In the genomic region with DNA sequence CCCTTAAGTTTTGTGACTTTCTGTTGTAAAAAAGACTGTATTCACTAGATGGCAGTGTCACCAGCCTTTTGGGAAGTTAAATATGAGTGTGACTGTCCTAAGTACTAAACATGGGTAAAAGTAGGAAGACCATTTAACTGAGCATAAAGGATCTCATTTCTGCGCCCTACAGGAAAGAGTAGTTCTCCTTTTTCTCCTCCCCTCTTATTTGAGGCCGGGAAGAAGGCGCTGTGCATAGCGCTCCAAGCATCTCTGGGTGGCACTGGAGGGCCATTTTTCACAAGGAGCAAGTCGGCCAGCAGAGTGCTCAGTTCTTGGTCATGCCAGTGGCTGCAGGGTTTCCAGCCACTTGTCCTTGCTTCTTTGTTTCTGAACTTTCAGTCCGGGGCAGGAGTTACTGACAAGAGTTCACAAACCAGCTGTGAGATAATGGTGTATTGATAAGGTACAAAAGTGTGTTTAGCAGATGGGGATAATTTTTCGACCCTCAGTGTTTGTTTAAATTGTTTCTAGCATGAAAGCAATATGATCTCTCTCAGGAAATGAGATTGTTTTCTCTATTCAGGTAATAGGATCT, we compare ENCODE assay signal across 8 cellular contexts.
DNase-seq lines count a peak whose midpoint lies in the region; ATAC-seq lines count a peak whose summit lies in the region.
"Had no signal": no experiment of that assay in that cellular context is flagged by ENCODE, and none has a peak within 500 bp of the region (broad histone marks: within the 10 kb centered on the region; RNA-seq: fewer than 3 reads in every experiment).

No MANE protein-coding gene starts in this region.

- no peak overlapping the region for H3K27ac ChIP-seq in SJSA1
- H3K27ac ChIP-seq in iPS DF 6.9 (ENCODE audit: low read length): no peak overlapping the region

- DNase-seq in GM04504 (ENCODE audit: low read depth): peak; percentile 75
- peak; percentile 98 for DNase-seq in KBM-7
- DNase-seq in SJSA1 (ENCODE audit: low read depth in 1 of 2, low spot score in 2 of 2): peak; percentile 64 to 68
- DNase-seq in T47D (ENCODE audit: low read depth in 1 of 2, low spot score in 1 of 2): peak; percentile 42 to 85
- DNase-seq in iPS DF 6.9 (ENCODE audit: low read depth, low spot score): peak; percentile 41
- peak; percentile 83 for DNase-seq in sciatic nerve (ENCODE audit: low spot score)

- H3K4me3 ChIP-seq in SJSA1 (no peak overlapping the region), iPS DF 6.9 (ENCODE audit: low read length) (no peak overlapping the region)
- H3K4me3 ChIP-seq: skin epidermis had no signal

- no CpG with 5 or more reads among the region's 7 CpGs for WGBS in iPS DF 6.9 (ENCODE audit: insufficient coverage, insufficient read length)

- intact Hi-C loops in sciatic nerve (cut with DNase I): loop anchor here (1.0 kb wide), 1 partner anchor 152 kb away; no protein-coding TSS in a partner anchor

- no peaks in the 10 kb centered on the region for H3K27me3 ChIP-seq in SJSA1 (replicated peaks)
- no peaks in the 10 kb centered on the region for H3K27me3 ChIP-seq in iPS DF 6.9 (ENCODE audit: control insufficient read depth, insufficient read depth, low read length)

- H3K4me1 ChIP-seq in SJSA1 (replicated peaks): no peaks in the 10 kb centered on the region
- peaks cover 2% of the 10 kb centered on the region; the same call in 1 of the 2 replicates for H3K4me1 ChIP-seq in iPS DF 6.9 (ENCODE audit: control insufficient read depth, insufficient read depth, low read length)

- no peaks in the 10 kb centered on the region for H3K36me3 ChIP-seq in SJSA1
- no peaks in the 10 kb centered on the region for H3K36me3 ChIP-seq in iPS DF 6.9 (ENCODE audit: control insufficient read depth, insufficient read depth, low read length)

- in situ Hi-C loops in KBM-7 (cut with MboI; ENCODE audit: low pct_unique_long_range_greater_than_20kb, low sequenced_read_pairs): loop anchor here (10.0 kb wide), 1 partner anchor 151 kb away; no protein-coding TSS in a partner anchor
- in situ Hi-C loops in T47D (cut with HindIII; ENCODE audit: low pct_unique_long_range_greater_than_20kb, low sequenced_read_pairs): no loop called here

- H3K9me3 ChIP-seq in SJSA1 (replicated peaks): no peaks in the 10 kb centered on the region
- no peaks in the 10 kb centered on the region for H3K9me3 ChIP-seq in iPS DF 6.9 (ENCODE audit: control insufficient read depth, insufficient read depth, low read length)

- peak; percentile 72 for ATAC-seq in GM21717 (IDR thresholded peaks at IDR 0.05; ENCODE audit: unreplicated experiment)
- peak; percentile 97 for ATAC-seq in sciatic nerve

Comparison
In these comparisons a context has a peak if more than half of its experiments do, and no peak if none do; other contexts are left out.
1. DNase-seq: peak in every context shown above with its lines; median percentile 98 in KBM-7; 83 in sciatic nerve; 75 in GM04504; 66 in SJSA1; 64 in T47D; 41 in iPS DF 6.9.